ENCODE assay signal across 12 cellular contexts in the genomic region with DNA sequence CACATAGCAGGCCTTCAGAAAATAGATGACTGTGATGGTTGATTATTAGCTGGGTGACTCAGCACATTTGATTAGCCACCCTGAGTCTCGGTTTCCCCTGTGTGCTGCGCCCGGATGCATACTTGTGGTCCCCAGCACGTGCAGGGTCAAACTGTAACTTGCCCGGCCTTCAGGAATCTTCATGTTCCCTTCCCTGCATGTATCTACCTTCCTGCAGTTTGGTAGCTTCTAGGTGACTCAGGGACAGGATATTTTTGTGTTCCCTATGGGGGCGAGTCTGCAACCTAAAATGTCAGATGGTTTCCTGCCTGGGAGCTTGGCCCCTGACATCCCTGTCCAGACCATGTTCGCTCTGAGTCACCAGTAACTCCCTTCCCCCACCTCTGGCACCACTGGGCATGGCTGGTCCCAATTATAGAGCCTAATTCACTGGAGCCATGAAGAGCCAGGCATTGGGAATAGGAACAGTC. TPM values are rescaled to one million over a fixed set of nuclear protein-coding genes. Genes with fewer than 3 reads are reported as not detected.
A peak's percentile ranks its signal among the peaks of the same experiment; 100 is the strongest.
DNase-seq lines count a peak whose midpoint lies in the region; ATAC-seq and TF ChIP-seq lines count a peak whose summit lies in the region.
"Had no signal": no experiment of that assay in that cellular context is flagged by ENCODE, and none has a peak within 500 bp of the region (broad histone marks: within the 10 kb centered on the region; RNA-seq: fewer than 3 reads in every experiment).

No MANE protein-coding gene starts in this region.

- no peak for TF ChIP-seq CTCF in gastroesophageal sphincter (IDR thresholded peaks at IDR 0.05)

- no peak overlapping the region for H2AFZ ChIP-seq in ACC112 (ENCODE audit: low read length, unreplicated experiment)
- H2AFZ ChIP-seq: GM23338 had no signal

- DNase-seq in T1000 (lab: John Stamatoyannopoulos, UW) (peak; percentile 36), NCI-H524 treated with DMSO at 0.1 percent for 48 hours (lab: John Stamatoyannopoulos, UW) (no peak)
- DNase-seq: immature natural killer cell, natural killer cell, NCI-H2081 had no signal

- H3K4me1 ChIP-seq in ACC112 (ENCODE audit: control insufficient read depth, insufficient read depth, low read length, unreplicated experiment) (peaks cover 27% of the 10 kb centered on the region), gastroesophageal sphincter (peaks cover 0 to 21% (median 6%) of the 10 kb centered on the region in 3 donors)

- peaks cover 33% of the 10 kb centered on the region for H3K36me3 ChIP-seq in ACC112 (ENCODE audit: insufficient read depth, low read length)
- H3K36me3 ChIP-seq in gastroesophageal sphincter: peaks cover 0 to 61% of the 10 kb centered on the region in 2 donors

- 48% methylated on average over 3 of the region's 7 CpGs; no CpG with 5 or more reads in 1 of the 2 donors for WGBS in gastroesophageal sphincter (ENCODE audit: low coverage in 1 of 2), 2 donors

- TF ChIP-seq EP300 in gastroesophageal sphincter (IDR thresholded peaks at IDR 0.05): no peak

- H3K9me3 ChIP-seq in gastroesophageal sphincter: no peaks in the 10 kb centered on the region

- peak overlapping the region; percentile 80 for H3K27ac ChIP-seq in ACC112 (ENCODE audit: low read depth, low read length)
- H3K27ac ChIP-seq in gastroesophageal sphincter: peak overlapping the region in 3 of 4 donors; percentile 60 to 64 (median 61)

- ATAC-seq in GM18861 (IDR thresholded peaks at IDR 0.05; ENCODE audit: unreplicated experiment) (peak; percentile 63), gastroesophageal sphincter (peak; percentile 8), GM21360 (IDR thresholded peaks at IDR 0.05; ENCODE audit: unreplicated experiment) (no peak), GM19467 (IDR thresholded peaks at IDR 0.05; ENCODE audit: unreplicated experiment) (no peak), HG03565 (IDR thresholded peaks at IDR 0.05; ENCODE audit: unreplicated experiment) (no peak)
- ATAC-seq: GM23338, natural killer cell had no signal

- no peaks in the 10 kb centered on the region for H3K79me2 ChIP-seq in ACC112 (ENCODE audit: control insufficient read depth, insufficient read depth, low read length, unreplicated experiment)

- H3K4me3 ChIP-seq in ACC112 (ENCODE audit: low read depth, low read length) (no peak overlapping the region), gastroesophageal sphincter (no peak overlapping the region)
- H3K4me3 ChIP-seq: GM23338 had no signal

- H3K27me3 ChIP-seq in ACC112 (ENCODE audit: insufficient read depth, low read length) (no peaks in the 10 kb centered on the region), gastroesophageal sphincter (no peaks in the 10 kb centered on the region)

- no peak for TF ChIP-seq POLR2A in gastroesophageal sphincter (IDR thresholded peaks at IDR 0.05)

RNA-seq across cellular contexts. Expression of gene PTGS1, which starts 13.2 kb away (rescaled TPM):
- total RNA-seq in gastroesophageal sphincter: 100 to 1,000 TPM in 1 of 4 donors, 10 to 100 TPM in 3; 15.8 to 154 (median 46.4) TPM

Comparison
In these comparisons a context has a peak if more than half of its experiments do, and no peak if none do; other contexts are left out.
1. ATAC-seq: peak in GM18861 (single experiment) and gastroesophageal sphincter (single experiment); none in GM21360 (single experiment), GM19467 (single experiment) and HG03565 (single experiment).